1 cellular context compared by ENCODE assay signal in the genomic region with DNA sequence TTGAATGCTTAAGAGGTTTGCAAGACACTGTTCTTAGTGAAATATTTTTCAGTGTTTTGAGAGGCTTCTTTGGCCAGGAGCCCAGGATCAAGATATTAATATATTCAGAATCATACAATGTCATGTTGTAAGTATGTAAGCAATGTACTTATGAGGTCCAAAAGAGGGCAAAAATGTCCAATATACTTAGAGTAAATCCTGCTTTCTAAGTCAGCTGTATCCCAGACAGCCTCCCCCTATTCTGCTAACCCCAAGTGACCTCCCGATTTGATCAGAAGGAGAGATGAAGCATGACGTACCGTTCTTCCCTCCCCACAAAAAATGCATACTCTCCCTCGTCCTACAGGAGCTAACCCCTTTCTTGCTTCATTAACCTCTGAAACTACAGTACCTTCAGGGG.
TF ChIP-seq lines count a peak whose summit lies in the region.

No MANE protein-coding gene starts in this region.

TF ChIP-seq in SK-N-SH, 30 proteins besides CTCF, POLR2A, EP300 and RAD21 (continued from another document):
- TF ChIP-seq, protein P1, sequence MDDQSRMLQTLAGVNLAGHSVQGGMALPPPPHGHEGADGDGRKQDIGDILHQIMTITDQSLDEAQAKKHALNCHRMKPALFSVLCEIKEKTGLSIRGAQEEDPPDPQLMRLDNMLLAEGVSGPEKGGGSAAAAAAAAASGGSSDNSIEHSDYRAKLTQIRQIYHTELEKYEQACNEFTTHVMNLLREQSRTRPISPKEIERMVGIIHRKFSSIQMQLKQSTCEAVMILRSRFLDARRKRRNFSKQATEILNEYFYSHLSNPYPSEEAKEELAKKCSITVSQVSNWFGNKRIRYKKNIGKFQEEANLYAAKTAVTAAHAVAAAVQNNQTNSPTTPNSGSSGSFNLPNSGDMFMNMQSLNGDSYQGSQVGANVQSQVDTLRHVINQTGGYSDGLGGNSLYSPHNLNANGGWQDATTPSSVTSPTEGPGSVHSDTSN (IDR thresholded peaks at IDR 0.05), result peak; percentile 77
- peak; percentile 65 for TF ChIP-seq TCF12 (IDR thresholded peaks at IDR 0.05)
- TF ChIP-seq ZBTB33 (IDR thresholded peaks at IDR 0.05; ENCODE audit: borderline replicate concordance, low read depth), result no peak
- peak; percentile 26; the same call in 1 of the 2 replicates for TF ChIP-seq FOSL2 (IDR thresholded peaks at IDR 0.05; ENCODE audit: borderline replicate concordance, low read depth)
- TF ChIP-seq RFX5 (IDR thresholded peaks at IDR 0.05; ENCODE audit: low read length), result no peak
- TF ChIP-seq, protein P2, sequence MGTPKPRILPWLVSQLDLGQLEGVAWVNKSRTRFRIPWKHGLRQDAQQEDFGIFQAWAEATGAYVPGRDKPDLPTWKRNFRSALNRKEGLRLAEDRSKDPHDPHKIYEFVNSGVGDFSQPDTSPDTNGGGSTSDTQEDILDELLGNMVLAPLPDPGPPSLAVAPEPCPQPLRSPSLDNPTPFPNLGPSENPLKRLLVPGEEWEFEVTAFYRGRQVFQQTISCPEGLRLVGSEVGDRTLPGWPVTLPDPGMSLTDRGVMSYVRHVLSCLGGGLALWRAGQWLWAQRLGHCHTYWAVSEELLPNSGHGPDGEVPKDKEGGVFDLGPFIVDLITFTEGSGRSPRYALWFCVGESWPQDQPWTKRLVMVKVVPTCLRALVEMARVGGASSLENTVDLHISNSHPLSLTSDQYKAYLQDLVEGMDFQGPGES (IDR thresholded peaks at IDR 0.05; ENCODE audit: low read depth, low read length), result no peak
- no peak for TF ChIP-seq RCOR1 (IDR thresholded peaks at IDR 0.05; ENCODE audit: low read length)
- no peak for TF ChIP-seq USF1 (IDR thresholded peaks at IDR 0.05; ENCODE audit: borderline replicate concordance, low read depth)
- no peak for TF ChIP-seq SIN3A (IDR thresholded peaks at IDR 0.05; ENCODE audit: borderline replicate concordance, low read depth, low read length)
- no peak for TF ChIP-seq SMC3 (IDR thresholded peaks at IDR 0.05; ENCODE audit: low read depth, low read length)
- TF ChIP-seq RXRA (IDR thresholded peaks at IDR 0.05; ENCODE audit: borderline replicate concordance, low read depth), result peak; percentile 91
- no peak for TF ChIP-seq FOXM1 (IDR thresholded peaks at IDR 0.05; ENCODE audit: low read depth)
- TF ChIP-seq YY1 (IDR thresholded peaks at IDR 0.05; ENCODE audit: low read depth), result no peak
- TF ChIP-seq TEAD4 (IDR thresholded peaks at IDR 0.05; ENCODE audit: borderline replicate concordance, insufficient read depth), result no peak
- TF ChIP-seq MEF2A (IDR thresholded peaks at IDR 0.05; ENCODE audit: borderline replicate concordance, low read depth), result peak; percentile 53; the same call in 1 of the 2 replicates
- no peak for TF ChIP-seq ELF1 (IDR thresholded peaks at IDR 0.05)
- TF ChIP-seq NFIC (IDR thresholded peaks at IDR 0.05; ENCODE audit: borderline replicate concordance), result peak; percentile 78; the same call in 1 of the 2 replicates
- TF ChIP-seq REST (IDR thresholded peaks at IDR 0.05; ENCODE audit: low read depth, low read length), result no peak
- no peak for TF ChIP-seq CHD2 (IDR thresholded peaks at IDR 0.05; ENCODE audit: low read length, partially characterized antibody)
- TF ChIP-seq GABPA (IDR thresholded peaks at IDR 0.05; ENCODE audit: low read depth), result no peak
- TF ChIP-seq NRF1 (IDR thresholded peaks at IDR 0.05; ENCODE audit: low read depth, low read length), result no peak
